15 cellular contexts compared by ENCODE assay signal in genomic region chr4:81407726-81408125, GRCh38.
A peak's percentile ranks its signal among the peaks of the same experiment; 100 is the strongest.
DNase-seq lines count a peak whose midpoint lies in the region; ATAC-seq, FAIRE-seq and TF ChIP-seq lines count a peak whose summit lies in the region.
"Had no signal": no experiment of that assay in that cellular context is flagged by ENCODE, and none has a peak within 500 bp of the region (broad histone marks: within the 10 kb centered on the region; RNA-seq: fewer than 3 reads in every experiment).

No MANE protein-coding gene starts in this region.

- ATAC-seq in foreskin keratinocyte: peak; percentile 43
- ATAC-seq: CD8-positive, alpha-beta T cell had no signal

- H3K4me3 ChIP-seq in bronchial epithelial cell (ENCODE audit: low read depth, low read length): no peak overlapping the region
- no peak overlapping the region for H3K4me3 ChIP-seq in smooth muscle cell
- no peak overlapping the region for H3K4me3 ChIP-seq in tibial nerve
- H3K4me3 ChIP-seq in MM.1S (ENCODE audit: low read length): no peak overlapping the region
- H3K4me3 ChIP-seq: BLaER1 treated with 17β-estradiol and CSF1 and Interleukin-3, amounts not matched to agents 10 nM and 100 nM; GM23248; HAP-1 had no signal

- H2AFZ ChIP-seq in smooth muscle cell (ENCODE audit: low read depth): peak overlapping the region; percentile 10
- H2AFZ ChIP-seq in MM.1S (ENCODE audit: low read length): no peak overlapping the region
- H2AFZ ChIP-seq: GM23248 had no signal

- no peak overlapping the region for H3K27ac ChIP-seq in foreskin keratinocyte
- H3K27ac ChIP-seq in smooth muscle cell (ENCODE audit: low read depth): no peak overlapping the region
- H3K27ac ChIP-seq in tibial nerve: no peak overlapping the region
- H3K27ac ChIP-seq in MM.1S (ENCODE audit: low read length): no peak overlapping the region
- H3K27ac ChIP-seq: BLaER1 treated with 17β-estradiol and CSF1 and Interleukin-3, amounts not matched to agents 10 nM and 100 nM; GM23248; HL-60 had no signal

- TF ChIP-seq EP300 in tibial nerve (IDR thresholded peaks at IDR 0.05): no peak

- H3K4me2 ChIP-seq in smooth muscle cell (peak overlapping the region; percentile 23), MM.1S (ENCODE audit: low read depth, low read length) (no peak overlapping the region)
- H3K4me2 ChIP-seq: BLaER1 treated with 17β-estradiol and CSF1 and Interleukin-3, amounts not matched to agents 10 nM and 100 nM had no signal

- TF ChIP-seq CTCF in bronchial epithelial cell (IDR thresholded peaks at IDR 0.05; ENCODE audit: insufficient read depth, low read length, severe bottlenecking) (no peak), foreskin keratinocyte (conservative IDR thresholded peaks at IDR 0.05) (no peak), smooth muscle cell (IDR thresholded peaks at IDR 0.05; ENCODE audit: borderline replicate concordance, insufficient read depth, poor library complexity, severe bottlenecking) (no peak), tibial nerve (IDR thresholded peaks at IDR 0.05) (no peak), MM.1S (IDR thresholded peaks at IDR 0.05; ENCODE audit: low read length) (no peak)

- no peaks in the 10 kb centered on the region for H3K9me2 ChIP-seq in MM.1S (replicated peaks; ENCODE audit: insufficient read depth, low read length)

- H3K4me1 ChIP-seq in foreskin keratinocyte: no peaks in the 10 kb centered on the region
- H3K4me1 ChIP-seq in smooth muscle cell (ENCODE audit: low read depth): peaks cover 4% of the 10 kb centered on the region
- peaks cover 0 to 6% (median 0%) of the 10 kb centered on the region in 4 donors for H3K4me1 ChIP-seq in tibial nerve
- no peaks in the 10 kb centered on the region for H3K4me1 ChIP-seq in MM.1S (ENCODE audit: low read length)
- H3K4me1 ChIP-seq: BLaER1 treated with 17β-estradiol and CSF1 and Interleukin-3, amounts not matched to agents 10 nM and 100 nM; HAP-1 had no signal

- H3F3A ChIP-seq in smooth muscle cell (ENCODE audit: low read depth) (peaks cover 4% of the 10 kb centered on the region), MM.1S (ENCODE audit: insufficient read depth, low read length) (no peaks in the 10 kb centered on the region)

- TF ChIP-seq POLR2A in tibial nerve (IDR thresholded peaks at IDR 0.05): no peak

- 51% methylated on average over 4 of the region's 4 CpGs for WGBS in smooth muscle cell (ENCODE audit: low lambda C conversion rate)
- 78 to 84% methylated on average over 4 of the region's 4 CpGs for WGBS in tibial nerve, 2 donors

- no peaks in the 10 kb centered on the region for H4K20me1 ChIP-seq in smooth muscle cell (ENCODE audit: low read depth)
- no peaks in the 10 kb centered on the region for H4K20me1 ChIP-seq in MM.1S (ENCODE audit: insufficient read depth, low read length)
- H4K20me1 ChIP-seq: BLaER1 treated with 17β-estradiol and CSF1 and Interleukin-3, amounts not matched to agents 10 nM and 100 nM had no signal

- no peaks in the 10 kb centered on the region for H3K79me2 ChIP-seq in smooth muscle cell (ENCODE audit: low read depth)
- no peaks in the 10 kb centered on the region for H3K79me2 ChIP-seq in MM.1S (ENCODE audit: low read length)

- no peak overlapping the region for H3K9ac ChIP-seq in smooth muscle cell (ENCODE audit: low read depth)
- H3K9ac ChIP-seq in MM.1S (ENCODE audit: low read length): no peak overlapping the region
- H3K9ac ChIP-seq: BLaER1 treated with 17β-estradiol and CSF1 and Interleukin-3, amounts not matched to agents 10 nM and 100 nM; GM23248 had no signal

- DNase-seq in amniotic epithelial cell (ENCODE audit: low read depth) (peak; percentile 0), bronchial epithelial cell (ENCODE audit: low read depth) (peak; percentile 71), foreskin keratinocyte (peak in 1 of 2 donors; percentile 17), smooth muscle cell (lab: John Stamatoyannopoulos, UW; ENCODE audit: unreplicated experiment) (no peak), tibial nerve (ENCODE audit: low spot score in 2 of 2) (no peak), MM.1S (no peak), putamen (ENCODE audit: low spot score) (no peak)
- DNase-seq: CD8-positive, alpha-beta T cell; GM23248 had no signal

- no peak for FAIRE-seq in bronchial epithelial cell (lab: Jason Lieb, UNC)
- FAIRE-seq: G401.6, GM12891, GM19239 had no signal

- H3K9me3 ChIP-seq in smooth muscle cell (replicated peaks; ENCODE audit: low read depth): no peaks in the 10 kb centered on the region
- no peaks in the 10 kb centered on the region for H3K9me3 ChIP-seq in tibial nerve
- H3K9me3 ChIP-seq in MM.1S (replicated peaks; ENCODE audit: insufficient read depth, low read length): no peaks in the 10 kb centered on the region
- H3K9me3 ChIP-seq: BLaER1 treated with 17β-estradiol and CSF1 and Interleukin-3, amounts not matched to agents 10 nM and 100 nM; HAP-1 had no signal

- no peaks in the 10 kb centered on the region for H3K27me3 ChIP-seq in bronchial epithelial cell (ENCODE audit: control insufficient read depth, insufficient read depth, low read length)
- H3K27me3 ChIP-seq in foreskin keratinocyte: no peaks in the 10 kb centered on the region
- no peaks in the 10 kb centered on the region for H3K27me3 ChIP-seq in smooth muscle cell (ENCODE audit: low read depth)
- no peaks in the 10 kb centered on the region for H3K27me3 ChIP-seq in tibial nerve
- H3K27me3 ChIP-seq in MM.1S (replicated peaks; ENCODE audit: insufficient read depth, low read length): no peaks in the 10 kb centered on the region
- H3K27me3 ChIP-seq: BLaER1 treated with 17β-estradiol and CSF1 and Interleukin-3, amounts not matched to agents 10 nM and 100 nM had no signal

- no peaks in the 10 kb centered on the region for H3K36me3 ChIP-seq in bronchial epithelial cell (ENCODE audit: control insufficient read depth, insufficient read depth, low read length)
- H3K36me3 ChIP-seq in smooth muscle cell (ENCODE audit: low read depth): no peaks in the 10 kb centered on the region
- H3K36me3 ChIP-seq in tibial nerve: no peaks in the 10 kb centered on the region
- H3K36me3 ChIP-seq in MM.1S (replicated peaks; ENCODE audit: insufficient read depth, low read length): no peaks in the 10 kb centered on the region
- H3K36me3 ChIP-seq: BLaER1 treated with 17β-estradiol and CSF1 and Interleukin-3, amounts not matched to agents 10 nM and 100 nM; HAP-1 had no signal

Comparison
In these comparisons a context has a peak if more than half of its experiments do, and no peak if none do; other contexts are left out.
1. DNase-seq: peak in amniotic epithelial cell (single experiment) and bronchial epithelial cell (single experiment); none in smooth muscle cell (single experiment), tibial nerve (0 of 2), MM.1S (single experiment) and putamen (single experiment).